Comparison of ENCODE assay signal across 11 cellular contexts in the genomic region with DNA sequence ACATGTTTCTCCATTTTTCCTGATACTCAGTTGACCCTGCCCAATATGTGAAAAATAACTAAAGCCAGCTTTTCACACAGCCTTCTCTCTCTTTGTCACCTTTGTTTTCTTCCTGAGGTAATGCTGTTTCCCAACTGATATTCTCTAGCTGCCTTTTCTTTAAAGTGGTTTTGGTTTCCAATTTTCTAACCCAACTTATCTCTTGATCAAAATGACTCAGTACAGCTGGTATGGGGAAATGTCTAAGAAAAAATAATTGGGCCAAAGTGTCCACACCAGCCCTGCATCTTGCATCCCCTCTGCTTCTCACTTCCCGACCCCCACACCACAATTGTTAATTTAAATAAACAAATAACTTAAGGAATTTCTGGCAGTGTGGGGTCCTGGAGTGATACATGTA.
DNase-seq lines count a peak whose midpoint lies in the region; ATAC-seq and TF ChIP-seq lines count a peak whose summit lies in the region.
"Had no signal": no experiment of that assay in that cellular context is flagged by ENCODE, and none has a peak within 500 bp of the region (broad histone marks: within the 10 kb centered on the region; RNA-seq: fewer than 3 reads in every experiment).

No MANE protein-coding gene starts in this region.

- ATAC-seq in GM18498 (IDR thresholded peaks at IDR 0.05; ENCODE audit: unreplicated experiment): peak; percentile 58
- ATAC-seq: stimulated activated effector memory CD8-positive, alpha-beta T cell treated with anti-CD3 and anti-CD28 coated beads, Interleukin-12 subunit alpha, Interleukin-12 subunit beta, amount 100 ng/mL, for 72 hours had no signal

- H3K27me3 Mint-ChIP-seq in HFFc6 (ENCODE audit: insufficient read depth) (no peaks in the 10 kb centered on the region; the same call in 1 of the 2 replicates), glutamatergic neuron (ENCODE audit: unreplicated experiment) (no peaks in the 10 kb centered on the region)

- no peaks in the 10 kb centered on the region for H3K27me3 ChIP-seq in A673 (replicated peaks; ENCODE audit: insufficient read depth, low read depth, low read length, poor library complexity)

- peaks cover 41% of the 10 kb centered on the region for H3K4me1 ChIP-seq in A673 (ENCODE audit: insufficient read depth, low read length, poor library complexity, severe bottlenecking)

- H3K4me3 Mint-ChIP-seq in HFFc6 (peak overlapping the region; percentile 44; the same call in 1 of the 2 replicates), glutamatergic neuron (ENCODE audit: unreplicated experiment) (no peak overlapping the region)
- H3K4me3 Mint-ChIP-seq: stimulated activated effector memory CD8-positive, alpha-beta T cell treated with anti-CD3 and anti-CD28 coated beads, Interleukin-12 subunit alpha, Interleukin-12 subunit beta, amount 100 ng/mL, for 72 hours had no signal

- TF ChIP-seq CTCF in HFFc6 (IDR thresholded peaks at IDR 0.05): no peak
- no peak for TF ChIP-seq CTCF in fibroblast of the aortic adventitia (IDR thresholded peaks at IDR 0.05; ENCODE audit: insufficient read depth, low read length)
- TF ChIP-seq CTCF in glutamatergic neuron (IDR thresholded peaks at IDR 0.05; ENCODE audit: partially characterized antibody, unreplicated experiment): no peak
- no peak for TF ChIP-seq CTCF in A673 (conservative IDR thresholded peaks at IDR 0.05; ENCODE audit: low read depth, low read length)

- CTCF ChIA-PET in A673 (lab: Charles Lee): no interaction called here

- no peaks in the 10 kb centered on the region for H3K9me3 ChIP-seq in A673 (ENCODE audit: low read depth, low read length, poor library complexity, severe bottlenecking)

- H3K27ac Mint-ChIP-seq in HFFc6 (peak overlapping the region; percentile 48), glutamatergic neuron (ENCODE audit: unreplicated experiment) (no peak overlapping the region)
- H3K27ac Mint-ChIP-seq: stimulated activated effector memory CD8-positive, alpha-beta T cell treated with anti-CD3 and anti-CD28 coated beads, Interleukin-12 subunit alpha, Interleukin-12 subunit beta, amount 100 ng/mL, for 72 hours had no signal

- intact Hi-C loops in A673 (cut with micrococcal nuclease; ENCODE audit: unreplicated experiment): no loop called here

- H3K27ac ChIP-seq in A673 (ENCODE audit: low read depth, low read length, poor library complexity, severe bottlenecking): no peak overlapping the region
- H3K27ac ChIP-seq: HL-60 had no signal

- no peak overlapping the region for H3K4me3 ChIP-seq in fibroblast of the aortic adventitia (ENCODE audit: low read depth, low read length)
- H3K4me3 ChIP-seq in A673 (ENCODE audit: low read depth, low read length, poor library complexity, severe bottlenecking): no peak overlapping the region

- H3K36me3 Mint-ChIP-seq in HFFc6 (ENCODE audit: low read depth) (peaks cover 9% of the 10 kb centered on the region; the same call in 1 of the 2 replicates), glutamatergic neuron (ENCODE audit: unreplicated experiment) (no peaks in the 10 kb centered on the region)
- H3K36me3 Mint-ChIP-seq: stimulated activated effector memory CD8-positive, alpha-beta T cell treated with anti-CD3 and anti-CD28 coated beads, Interleukin-12 subunit alpha, Interleukin-12 subunit beta, amount 100 ng/mL, for 72 hours had no signal

- H3K4me1 Mint-ChIP-seq in HFFc6 (ENCODE audit: low read depth) (peaks cover 59% of the 10 kb centered on the region), glutamatergic neuron (ENCODE audit: low read depth, unreplicated experiment) (no peaks in the 10 kb centered on the region)
- H3K4me1 Mint-ChIP-seq: stimulated activated effector memory CD8-positive, alpha-beta T cell treated with anti-CD3 and anti-CD28 coated beads, Interleukin-12 subunit alpha, Interleukin-12 subunit beta, amount 100 ng/mL, for 72 hours had no signal

- H3K36me3 ChIP-seq in A673 (ENCODE audit: insufficient read depth, low read length, poor library complexity, severe bottlenecking): peaks cover 5% of the 10 kb centered on the region

- no TSS peak for BruUV-seq in A673 (replicated peaks; lab: Mats Ljungman, UMichigan)

- no peaks in the 10 kb centered on the region for H3K9me3 Mint-ChIP-seq in HFFc6
- H3K9me3 Mint-ChIP-seq in glutamatergic neuron (ENCODE audit: unreplicated experiment): no peaks in the 10 kb centered on the region

- POLR2A ChIA-PET in A673 (lab: Charles Lee; ENCODE audit: low non-redundant PET): no interaction called here

- DNase-seq in HFFc6: peak; percentile 56
- peak; percentile 46 for DNase-seq in NCI-H226
- DNase-seq in fibroblast of the aortic adventitia (ENCODE audit: low read depth): peak; percentile 67
- no peak for DNase-seq in NCI-H1930 (lab: John Stamatoyannopoulos, UW)
- DNase-seq in glutamatergic neuron: no peak
- no peak for DNase-seq in NCI-H1105 (lab: John Stamatoyannopoulos, UW)
- no peak for DNase-seq in A673 (ENCODE audit: low spot score)
- DNase-seq: NCI-H510A had no signal

Comparison
In these comparisons a context has a peak if more than half of its experiments do, and no peak if none do; other contexts are left out.
1. DNase-seq: peak in HFFc6 (single experiment), NCI-H226 (single experiment) and fibroblast of the aortic adventitia (single experiment); none in NCI-H1930 (0 of 2), glutamatergic neuron (single experiment), NCI-H1105 (single experiment) and A673 (single experiment).